ENCODE assay signal across 9 cellular contexts in the genomic region with DNA sequence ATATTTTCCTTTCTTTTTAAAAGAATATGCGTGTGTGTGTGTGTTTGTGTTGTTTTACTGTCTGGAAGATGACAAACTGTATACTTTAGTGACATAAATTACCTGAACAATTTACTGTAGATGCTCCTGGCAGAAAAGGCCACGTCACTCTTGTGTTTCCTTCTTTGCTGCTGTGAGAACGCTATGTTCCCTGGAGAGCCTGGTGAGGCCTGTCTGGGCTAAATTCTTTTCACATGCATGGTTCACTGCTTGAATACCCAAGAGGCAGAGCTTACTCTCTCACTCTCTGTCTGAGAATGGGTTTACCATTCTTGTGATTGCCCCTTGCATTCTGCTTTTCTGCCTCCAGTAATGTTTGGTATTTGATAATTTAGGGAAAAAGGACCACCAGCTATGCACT.
DNase-seq lines count a peak whose midpoint lies in the region; ATAC-seq, FAIRE-seq and TF ChIP-seq lines count a peak whose summit lies in the region.
"Had no signal": no experiment of that assay in that cellular context is flagged by ENCODE, and none has a peak within 500 bp of the region (broad histone marks: within the 10 kb centered on the region; RNA-seq: fewer than 3 reads in every experiment).

No MANE protein-coding gene starts in this region.

- H3K27ac Mint-ChIP-seq in GM23338 (peak overlapping the region; percentile 83), astrocyte (ENCODE audit: unreplicated experiment) (peak overlapping the region; percentile 84)

- H3K9ac ChIP-seq in astrocyte (ENCODE audit: low read length), result peak overlapping the region; percentile 33

- 44 to 46% methylated on average over 3 of the region's 3 CpGs for WGBS in transverse colon (ENCODE audit: low coverage in 1 of 2), 2 donors

- H3F3A ChIP-seq in GM23338 (replicated peaks; ENCODE audit: low read depth), result peaks cover 4% of the 10 kb centered on the region; the same call in 1 of the 2 replicates

- peak; percentile 97 for ATAC-seq in GM23338
- no peak for ATAC-seq in GM19328 (IDR thresholded peaks at IDR 0.05; ENCODE audit: unreplicated experiment)
- ATAC-seq in HG03521 (IDR thresholded peaks at IDR 0.05; ENCODE audit: unreplicated experiment), result no peak

- H3K36me3 Mint-ChIP-seq in GM23338 (ENCODE audit: low read depth), result peaks cover 40% of the 10 kb centered on the region
- H3K36me3 Mint-ChIP-seq in astrocyte (ENCODE audit: low read depth, unreplicated experiment), result peaks cover 2% of the 10 kb centered on the region

- no peaks in the 10 kb centered on the region for H3K27me3 ChIP-seq in GM23338 (ENCODE audit: insufficient read depth)
- H3K27me3 ChIP-seq in astrocyte (ENCODE audit: insufficient read depth, low read length), result no peaks in the 10 kb centered on the region
- no peaks in the 10 kb centered on the region for H3K27me3 ChIP-seq in transverse colon

- TF ChIP-seq EP300 in transverse colon (IDR thresholded peaks at IDR 0.05; ENCODE audit: low read depth), result peak; percentile 97

- H3K4me3 Mint-ChIP-seq in GM23338, result 0 out of 3 replicates have a peak overlapping the region, but pooled peaks have one; percentile 9
- no peak overlapping the region for H3K4me3 Mint-ChIP-seq in astrocyte (ENCODE audit: unreplicated experiment)

- 0 out of 2 replicates have a peak, but pooled peaks cover 6% of the 10 kb centered on the region for H3K36me3 ChIP-seq in GM23338 (ENCODE audit: insufficient read depth)
- no peaks in the 10 kb centered on the region for H3K36me3 ChIP-seq in astrocyte (ENCODE audit: insufficient read depth, low read length)
- H3K36me3 ChIP-seq in transverse colon, result no peaks in the 10 kb centered on the region

- no peak for TF ChIP-seq CTCF in GM23338 (conservative IDR thresholded peaks at IDR 0.05; ENCODE audit: low read depth in 2 of 2)
- TF ChIP-seq CTCF in astrocyte (IDR thresholded peaks at IDR 0.05; ENCODE audit: insufficient read depth, low read depth, low read length), result no peak
- TF ChIP-seq CTCF in transverse colon (IDR thresholded peaks at IDR 0.05), result no peak

- peak; percentile 70 for DNase-seq in GM23338 (ENCODE audit: low spot score)
- DNase-seq in astrocyte (ENCODE audit: low read depth), result peak; percentile 44
- peak; percentile 74 for DNase-seq in iPS-NIHi11 (ENCODE audit: low spot score)
- peak; percentile 34 for DNase-seq in transverse colon
- no peak for DNase-seq in COR-L47 (lab: John Stamatoyannopoulos, UW)
- no peak for DNase-seq in COLO668 (lab: John Stamatoyannopoulos, UW; ENCODE audit: unreplicated experiment)
- DNase-seq: NCI-H2081 treated with DMSO at 0.1 percent for 48 hours had no signal

- peak overlapping the region; percentile 45; the same call in 1 of the 2 replicates for H3K4me2 ChIP-seq in GM23338
- H3K4me2 ChIP-seq in astrocyte (ENCODE audit: low read length), result no peak overlapping the region

- H3K9me2 ChIP-seq in GM23338 (ENCODE audit: insufficient read depth), result no peaks in the 10 kb centered on the region; the same call in none of the 2 replicates

- no peak for TF ChIP-seq POLR2A in transverse colon (IDR thresholded peaks at IDR 0.05)

- H3K9me3 Mint-ChIP-seq in GM23338, result peaks cover 41% of the 10 kb centered on the region
- peaks cover 8% of the 10 kb centered on the region for H3K9me3 Mint-ChIP-seq in astrocyte (ENCODE audit: unreplicated experiment)

- H3K4me1 Mint-ChIP-seq in GM23338, result peaks cover 21% of the 10 kb centered on the region
- H3K4me1 Mint-ChIP-seq in astrocyte (ENCODE audit: low read depth, unreplicated experiment), result peaks cover 10% of the 10 kb centered on the region

- H3K4me1 ChIP-seq in GM23338 (ENCODE audit: insufficient read depth), result peaks cover 25% of the 10 kb centered on the region
- peaks cover 3% of the 10 kb centered on the region for H3K4me1 ChIP-seq in astrocyte (ENCODE audit: insufficient read depth, low read length)
- peaks cover 0 to 34% (median 6%) of the 10 kb centered on the region in 4 donors for H3K4me1 ChIP-seq in transverse colon

- in situ Hi-C loops in transverse colon (cut with MboI; ENCODE audit: low pct_ligation_motif_present in 1 of 4, low pct_unique_long_range_greater_than_20kb in 1 of 4, low sequenced_read_pairs in 3 of 4), result no loop called here

- intact Hi-C loops in transverse colon (cut with DNase I; ENCODE audit: low total_unique reads), result no loop called here

- H2AFZ ChIP-seq in GM23338 (no peak overlapping the region), astrocyte (ENCODE audit: low read depth, low read length) (no peak overlapping the region)

- FAIRE-seq in astrocyte (lab: Jason Lieb, UNC), result peak; percentile 37

- H3K4me3 ChIP-seq in GM23338 (no peak overlapping the region), astrocyte (ENCODE audit: insufficient read depth, low read depth, low read length) (no peak overlapping the region), transverse colon (no peak overlapping the region)

- H4K20me1 ChIP-seq in GM23338 (replicated peaks; ENCODE audit: insufficient read depth) (no peaks in the 10 kb centered on the region), astrocyte (ENCODE audit: insufficient read depth, low read length) (no peaks in the 10 kb centered on the region)

- peaks cover 7% of the 10 kb centered on the region for H3K9me3 ChIP-seq in astrocyte (ENCODE audit: insufficient read depth, low read depth, low read length)
- H3K9me3 ChIP-seq in transverse colon, result peaks cover 7 to 13% of the 10 kb centered on the region in 2 donors

- H3K79me2 ChIP-seq in GM23338 (replicated peaks; ENCODE audit: insufficient read depth) (no peaks in the 10 kb centered on the region), astrocyte (ENCODE audit: insufficient read depth, low read length) (no peaks in the 10 kb centered on the region)

- H3K27ac ChIP-seq in GM23338 (ENCODE audit: low read depth) (peak overlapping the region; percentile 64; the same call in 1 of the 2 replicates), astrocyte (ENCODE audit: low read depth, low read length) (peak overlapping the region; percentile 27), transverse colon (peak overlapping the region; percentile 4 to 51 (median 30))

- H3K27me3 Mint-ChIP-seq in GM23338 (ENCODE audit: insufficient read depth, low read depth, poor library complexity), result peaks cover 3% of the 10 kb centered on the region
- H3K27me3 Mint-ChIP-seq in astrocyte (ENCODE audit: low read depth, unreplicated experiment), result no peaks in the 10 kb centered on the region

TF ChIP-seq in GM23338, 12 proteins besides CTCF, POLR2A, EP300 and RAD21 (continues in another document):
- peak; percentile 59; the same call in 1 of the 2 replicates for TF ChIP-seq CREB1 (CRISPR knock-in tag; IDR thresholded peaks at IDR 0.05; ENCODE audit: low read depth)
- TF ChIP-seq, protein P1, sequence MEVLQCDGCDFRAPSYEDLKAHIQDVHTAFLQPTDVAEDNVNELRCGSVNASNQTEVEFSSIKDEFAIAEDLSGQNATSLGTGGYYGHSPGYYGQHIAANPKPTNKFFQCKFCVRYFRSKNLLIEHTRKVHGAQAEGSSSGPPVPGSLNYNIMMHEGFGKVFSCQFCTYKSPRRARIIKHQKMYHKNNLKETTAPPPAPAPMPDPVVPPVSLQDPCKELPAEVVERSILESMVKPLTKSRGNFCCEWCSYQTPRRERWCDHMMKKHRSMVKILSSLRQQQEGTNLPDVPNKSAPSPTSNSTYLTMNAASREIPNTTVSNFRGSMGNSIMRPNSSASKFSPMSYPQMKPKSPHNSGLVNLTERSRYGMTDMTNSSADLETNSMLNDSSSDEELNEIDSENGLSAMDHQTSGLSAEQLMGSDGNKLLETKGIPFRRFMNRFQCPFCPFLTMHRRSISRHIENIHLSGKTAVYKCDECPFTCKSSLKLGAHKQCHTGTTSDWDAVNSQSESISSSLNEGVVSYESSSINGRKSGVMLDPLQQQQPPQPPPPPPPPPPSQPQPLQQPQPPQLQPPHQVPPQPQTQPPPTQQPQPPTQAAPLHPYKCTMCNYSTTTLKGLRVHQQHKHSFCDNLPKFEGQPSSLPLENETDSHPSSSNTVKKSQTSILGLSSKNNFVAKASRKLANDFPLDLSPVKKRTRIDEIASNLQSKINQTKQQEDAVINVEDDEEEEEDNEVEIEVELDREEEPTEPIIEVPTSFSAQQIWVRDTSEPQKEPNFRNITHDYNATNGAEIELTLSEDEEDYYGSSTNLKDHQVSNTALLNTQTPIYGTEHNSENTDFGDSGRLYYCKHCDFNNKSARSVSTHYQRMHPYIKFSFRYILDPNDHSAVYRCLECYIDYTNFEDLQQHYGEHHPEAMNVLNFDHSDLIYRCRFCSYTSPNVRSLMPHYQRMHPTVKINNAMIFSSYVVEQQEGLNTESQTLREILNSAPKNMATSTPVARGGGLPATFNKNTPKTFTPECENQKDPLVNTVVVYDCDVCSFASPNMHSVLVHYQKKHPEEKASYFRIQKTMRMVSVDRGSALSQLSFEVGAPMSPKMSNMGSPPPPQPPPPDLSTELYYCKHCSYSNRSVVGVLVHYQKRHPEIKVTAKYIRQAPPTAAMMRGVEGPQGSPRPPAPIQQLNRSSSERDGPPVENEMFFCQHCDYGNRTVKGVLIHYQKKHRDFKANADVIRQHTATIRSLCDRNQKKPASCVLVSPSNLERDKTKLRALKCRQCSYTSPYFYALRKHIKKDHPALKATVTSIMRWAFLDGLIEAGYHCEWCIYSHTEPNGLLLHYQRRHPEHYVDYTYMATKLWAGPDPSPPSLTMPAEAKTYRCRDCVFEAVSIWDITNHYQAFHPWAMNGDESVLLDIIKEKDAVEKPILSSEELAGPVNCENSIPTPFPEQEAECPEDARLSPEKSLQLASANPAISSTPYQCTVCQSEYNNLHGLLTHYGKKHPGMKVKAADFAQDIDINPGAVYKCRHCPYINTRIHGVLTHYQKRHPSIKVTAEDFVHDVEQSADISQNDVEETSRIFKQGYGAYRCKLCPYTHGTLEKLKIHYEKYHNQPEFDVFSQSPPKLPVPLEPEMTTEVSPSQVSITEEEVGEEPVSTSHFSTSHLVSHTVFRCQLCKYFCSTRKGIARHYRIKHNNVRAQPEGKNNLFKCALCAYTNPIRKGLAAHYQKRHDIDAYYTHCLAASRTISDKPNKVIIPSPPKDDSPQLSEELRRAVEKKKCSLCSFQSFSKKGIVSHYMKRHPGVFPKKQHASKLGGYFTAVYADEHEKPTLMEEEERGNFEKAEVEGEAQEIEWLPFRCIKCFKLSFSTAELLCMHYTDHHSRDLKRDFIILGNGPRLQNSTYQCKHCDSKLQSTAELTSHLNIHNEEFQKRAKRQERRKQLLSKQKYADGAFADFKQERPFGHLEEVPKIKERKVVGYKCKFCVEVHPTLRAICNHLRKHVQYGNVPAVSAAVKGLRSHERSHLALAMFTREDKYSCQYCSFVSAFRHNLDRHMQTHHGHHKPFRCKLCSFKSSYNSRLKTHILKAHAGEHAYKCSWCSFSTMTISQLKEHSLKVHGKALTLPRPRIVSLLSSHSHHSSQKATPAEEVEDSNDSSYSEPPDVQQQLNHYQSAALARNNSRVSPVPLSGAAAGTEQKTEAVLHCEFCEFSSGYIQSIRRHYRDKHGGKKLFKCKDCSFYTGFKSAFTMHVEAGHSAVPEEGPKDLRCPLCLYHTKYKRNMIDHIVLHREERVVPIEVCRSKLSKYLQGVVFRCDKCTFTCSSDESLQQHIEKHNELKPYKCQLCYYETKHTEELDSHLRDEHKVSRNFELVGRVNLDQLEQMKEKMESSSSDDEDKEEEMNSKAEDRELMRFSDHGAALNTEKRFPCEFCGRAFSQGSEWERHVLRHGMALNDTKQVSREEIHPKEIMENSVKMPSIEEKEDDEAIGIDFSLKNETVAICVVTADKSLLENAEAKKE (CRISPR knock-in tag; IDR thresholded peaks at IDR 0.05), result 0 out of 2 replicates have a peak, but pooled peaks have one; percentile 49
- no peak for TF ChIP-seq JUNB (IDR thresholded peaks at IDR 0.05; ENCODE audit: unreplicated experiment)

Comparison
In these comparisons a context has a peak if more than half of its experiments do, and no peak if none do; other contexts are left out.
1. DNase-seq: peak in GM23338 (single experiment), astrocyte (single experiment), iPS-NIHi11 (single experiment) and transverse colon (single experiment); none in COR-L47 (single experiment) and COLO668 (single experiment).
2. Peak in every context shown above with its lines, with median percentiles within 50 percentile points of each other: H3K27ac ChIP-seq.